ENCODE assay signal across 9 cellular contexts in genomic region chr3:184134746-184135148, GRCh38. TPM values are rescaled to one million over a fixed set of nuclear protein-coding genes. Genes with fewer than 3 reads are reported as not detected.
DNase-seq lines count a peak whose midpoint lies in the region; ATAC-seq and TF ChIP-seq lines count a peak whose summit lies in the region.
"Had no signal": no experiment of that assay in that cellular context is flagged by ENCODE, and none has a peak within 500 bp of the region (broad histone marks: within the 10 kb centered on the region; RNA-seq: fewer than 3 reads in every experiment).

No MANE protein-coding gene starts in this region.

- peaks cover 24% of the 10 kb centered on the region for H3K36me3 ChIP-seq in KOPT-K1 (ENCODE audit: insufficient read depth, low read length)
- H3K36me3 ChIP-seq in mesendoderm (ENCODE audit: control insufficient read depth, insufficient read depth, low read length) = peaks cover 2% of the 10 kb centered on the region
- H3K36me3 ChIP-seq in aorta (ENCODE audit: control insufficient read depth in 1 of 2, insufficient read depth in 2 of 2, low read length in 1 of 2) = no peaks in the 10 kb centered on the region

- H3K4me1 ChIP-seq in mesendoderm (ENCODE audit: control insufficient read depth, low read depth, low read length) = peaks cover 6% of the 10 kb centered on the region
- no peaks in the 10 kb centered on the region for H3K4me1 ChIP-seq in aorta (ENCODE audit: control insufficient read depth in 1 of 2, insufficient read depth in 2 of 2, low read length in 2 of 2)

- H3K27ac Mint-ChIP-seq in activated naive CD4-positive, alpha-beta T cell treated with anti-CD3 and anti-CD28 coated beads, Interleukin-2, amount 10 ng/mL, durations not matched to agents 7 days and 5 days = peak overlapping the region; percentile 94

- no CpG with 5 or more reads among the region's 21 CpGs for WGBS in mesendoderm (ENCODE audit: extremely low coverage, insufficient coverage, low lambda C conversion rate)
- 0% methylated on average over 21 of the region's 21 CpGs for WGBS in aorta, 2 donors

- peaks cover 18% of the 10 kb centered on the region for H3K79me1 ChIP-seq in mesendoderm (ENCODE audit: low read length)

- H3K4ac ChIP-seq in mesendoderm (ENCODE audit: low read depth, low read length) = peak overlapping the region; percentile 64

- H4K8ac ChIP-seq in mesendoderm (ENCODE audit: low read depth, low read length) = no peak overlapping the region

- no peak for DNase-seq in activated naive CD4-positive, alpha-beta T cell treated with anti-CD3 and anti-CD28 coated beads, Interleukin-2, amount 10 ng/mL, durations not matched to agents 7 days and 5 days
- no peak for DNase-seq in activated naive CD4-positive, alpha-beta T cell treated with anti-CD3 and anti-CD28 coated beads, Interleukin-2, amount 50 U/mL, for 16 hours
- DNase-seq in cardiac fibroblast (ENCODE audit: low read depth in 2 of 2) (no peak), mesendoderm (no peak), aorta (no peak), cortex of kidney (lab: John Stamatoyannopoulos, UW) (no peak), hippocampal formation (lab: John Stamatoyannopoulos, UW) (no peak)

- H3K27me3 ChIP-seq in mesendoderm (ENCODE audit: insufficient read depth, low read length, poor library complexity) = no peaks in the 10 kb centered on the region
- H3K27me3 ChIP-seq in aorta (ENCODE audit: control insufficient read depth in 1 of 2, insufficient read depth in 2 of 2, low read length in 1 of 2) = no peaks in the 10 kb centered on the region

- H3K4me2 ChIP-seq in mesendoderm (ENCODE audit: low read length) = peak overlapping the region; percentile 97

- H3K36me3 Mint-ChIP-seq in activated naive CD4-positive, alpha-beta T cell treated with anti-CD3 and anti-CD28 coated beads, Interleukin-2, amount 10 ng/mL, durations not matched to agents 7 days and 5 days = peaks cover 16% of the 10 kb centered on the region

- H3K9me3 ChIP-seq in KOPT-K1 (ENCODE audit: insufficient read depth, low read length, poor library complexity, severe bottlenecking) (no peaks in the 10 kb centered on the region), aorta (ENCODE audit: control insufficient read depth, low read length) (no peaks in the 10 kb centered on the region)

- peak overlapping the region; percentile 82 for H2BK5ac ChIP-seq in mesendoderm (ENCODE audit: low read length)

- peaks cover 23% of the 10 kb centered on the region for H3K79me2 ChIP-seq in mesendoderm (ENCODE audit: control insufficient read depth, insufficient read depth, low read length)

- intact Hi-C loops in aorta (cut with DNase I) = loop anchor here (1.0 to 10.0 kb wide), 7 partner anchors 50 to 237 kb away; partner anchors contain the start of genes EEF1AKMT4 (in 2 of the 2), ABCC5 (in 1 of the 2), ABCF3 (in 1 of the 2) and ALG3 (in 1 of the 2)

- H3K18ac ChIP-seq in mesendoderm (ENCODE audit: low read length) = peak overlapping the region; percentile 72

- H3K4me3 ChIP-seq in cardiac fibroblast (replicated peaks in 1 of 2; ENCODE audit: low read depth in 2 of 2, low read length in 2 of 2) (peak overlapping the region; percentile 90 to 94), mesendoderm (ENCODE audit: low read length) (peak overlapping the region; percentile 80), aorta (ENCODE audit: low read length in 2 of 2) (peak overlapping the region; percentile 30 to 75)

- no peak overlapping the region for H3K23ac ChIP-seq in mesendoderm (ENCODE audit: low read length)

- H3K27ac ChIP-seq in KOPT-K1 (ENCODE audit: low read depth, low read length, poor library complexity, severe bottlenecking) = peak overlapping the region; percentile 78
- peak overlapping the region; percentile 45 for H3K27ac ChIP-seq in mesendoderm (ENCODE audit: low read depth, low read length)
- peak overlapping the region in 1 of 2 donors; percentile 15 for H3K27ac ChIP-seq in aorta (ENCODE audit: low read depth in 1 of 2, low read length in 2 of 2)

- H3K27me3 Mint-ChIP-seq in activated naive CD4-positive, alpha-beta T cell treated with anti-CD3 and anti-CD28 coated beads, Interleukin-2, amount 10 ng/mL, durations not matched to agents 7 days and 5 days = peaks cover 20% of the 10 kb centered on the region

- no peak overlapping the region for H4K5ac ChIP-seq in mesendoderm (ENCODE audit: low read length)

- peak; percentile 19 for ATAC-seq in aorta (ENCODE audit: low FRiP score)

- CTCF ChIA-PET in activated naive CD4-positive, alpha-beta T cell treated with anti-CD3 and anti-CD28 coated beads, Interleukin-2, amount 10 ng/mL, durations not matched to agents 7 days and 5 days (lab: Charles Lee) = interaction anchor here (0.6 kb wide), 1 partner anchor 8 kb away, joined by 3 read pairs; no protein-coding TSS in a partner anchor

- no peak overlapping the region for H2BK15ac ChIP-seq in mesendoderm (replicated peaks; ENCODE audit: low read depth)

- H2BK120ac ChIP-seq in mesendoderm (ENCODE audit: low read depth, low read length) = no peak overlapping the region

- H3K56ac ChIP-seq in mesendoderm (ENCODE audit: low read length) = peak overlapping the region; percentile 93

- H3K4me3 Mint-ChIP-seq in activated naive CD4-positive, alpha-beta T cell treated with anti-CD3 and anti-CD28 coated beads, Interleukin-2, amount 10 ng/mL, durations not matched to agents 7 days and 5 days = peak overlapping the region; percentile 96

- peaks cover 34% of the 10 kb centered on the region for H3K4me1 Mint-ChIP-seq in activated naive CD4-positive, alpha-beta T cell treated with anti-CD3 and anti-CD28 coated beads, Interleukin-2, amount 10 ng/mL, durations not matched to agents 7 days and 5 days

- no peak for TF ChIP-seq CTCF in cardiac fibroblast (IDR thresholded peaks at IDR 0.05; ENCODE audit: low read depth, low read length)

- peak overlapping the region; percentile 91 for H3K9ac ChIP-seq in mesendoderm (ENCODE audit: low read length)

- H2AK5ac ChIP-seq in mesendoderm (ENCODE audit: low read length) = no peak overlapping the region

- H3K9me3 Mint-ChIP-seq in activated naive CD4-positive, alpha-beta T cell treated with anti-CD3 and anti-CD28 coated beads, Interleukin-2, amount 10 ng/mL, durations not matched to agents 7 days and 5 days = no peaks in the 10 kb centered on the region

RNA-seq across cellular contexts. Expression of gene EIF2B5, which starts 0.4 kb away (rescaled TPM):
- polyA plus RNA-seq in mesendoderm (2013, experiment 1 of 2) = 35.7 TPM
- polyA plus RNA-seq in mesendoderm (2013, experiment 2 of 2) = 34.9 TPM
- 10 to 100 TPM; 32.2 to 32.9 TPM for total RNA-seq in aorta
- polyA plus RNA-seq in aorta = 10 to 100 TPM; 24.3 to 53.1 TPM

RNA-seq across cellular contexts. Expression of gene DVL3, which starts 20.4 kb away (rescaled TPM):
- 43.7 TPM for polyA plus RNA-seq in mesendoderm (2013, experiment 1 of 2)
- polyA plus RNA-seq in mesendoderm (2013, experiment 2 of 2) = 44.0 TPM
- 10 to 100 TPM; 66.7 to 77.1 TPM for total RNA-seq in aorta
- polyA plus RNA-seq in aorta = 10 to 100 TPM; 13.5 to 55.6 TPM

RNA-seq across cellular contexts. Expression of gene HTR3E, which starts 37.9 kb away (rescaled TPM):
- not detected for polyA plus RNA-seq in mesendoderm (2013, experiment 1 of 2)
- 0.03 TPM for polyA plus RNA-seq in mesendoderm (2013, experiment 2 of 2)
- total RNA-seq in aorta = not detected
- not detected for polyA plus RNA-seq in aorta
- total RNA-seq: glomerular endothelial cell had no signal

RNA-seq across cellular contexts. Expression of gene AP2M1, which starts 39.9 kb away (rescaled TPM):
- polyA plus RNA-seq in mesendoderm (2013, experiment 1 of 2) = 357 TPM
- polyA plus RNA-seq in mesendoderm (2013, experiment 2 of 2) = 372 TPM
- total RNA-seq in aorta = 100 to 1,000 TPM; 249 to 250 TPM
- polyA plus RNA-seq in aorta = 100 to 1,000 TPM; 234 to 237 TPM

RNA-seq across cellular contexts. Expression of gene ABCF3, which starts 51.3 kb away (rescaled TPM):
- 24.7 TPM for polyA plus RNA-seq in mesendoderm (2013, experiment 1 of 2)
- 23.8 TPM for polyA plus RNA-seq in mesendoderm (2013, experiment 2 of 2)
- total RNA-seq in aorta = 10 to 100 TPM; 44.1 to 57.1 TPM
- 10 to 100 TPM; 30.1 to 75.6 TPM for polyA plus RNA-seq in aorta
